ENCODE assay signal across 8 cellular contexts in genomic region chr1:3453203-3453761, GRCh38. TPM values are rescaled to one million over a fixed set of nuclear protein-coding genes. Genes with fewer than 3 reads are reported as not detected.
DNase-seq lines count a peak whose midpoint lies in the region; ATAC-seq and TF ChIP-seq lines count a peak whose summit lies in the region.

No MANE protein-coding gene starts in this region.

- H3K27me3 ChIP-seq in Caco-2 (replicated peaks; ENCODE audit: control insufficient read depth, insufficient read depth, low read length) (no peaks in the 10 kb centered on the region), neutrophil (peaks cover 88% of the 10 kb centered on the region), suprapubic skin (peaks cover 29% of the 10 kb centered on the region)

- H3K36me3 Mint-ChIP-seq in Caco-2 (ENCODE audit: insufficient read depth, unreplicated experiment): peaks cover 5% of the 10 kb centered on the region

- POLR2A ChIA-PET in Caco-2 (lab: Charles Lee): interaction anchor here (0.9 to 2.5 kb wide), 3 partner anchors 18 to 28 kb away, joined by 3 to 31 read pairs (median 3); no protein-coding TSS in a partner anchor

- DNase-seq in Caco-2: peak; percentile 84 to 89
- peak; percentile 78 for DNase-seq in RKO (ENCODE audit: low spot score)
- peak; percentile 59 for DNase-seq in activated T-helper 9 cell treated with anti-CD3 and anti-CD28 coated beads, Interleukin-2, amount 50 U/mL, for 16 hours (ENCODE audit: low read depth)
- DNase-seq in foreskin fibroblast: peak; percentile 41 to 82
- peak in 1 of 2 donors; percentile 82 for DNase-seq in suprapubic skin (ENCODE audit: low spot score in 2 of 2)
- DNase-seq in NCI-H2029 (lab: John Stamatoyannopoulos, UW): no peak

- TF ChIP-seq CTCF in Caco-2 (IDR thresholded peaks at IDR 0.05; ENCODE audit: insufficient read depth in 1 of 2, low read depth in 1 of 2, low read length in 1 of 2, severe bottlenecking in 1 of 2, unreplicated experiment in 1 of 2) (peak; percentile 88 to 89), foreskin fibroblast (IDR thresholded peaks at IDR 0.05; ENCODE audit: low read depth, low read length) (peak; percentile 92), neutrophil (IDR thresholded peaks at IDR 0.05) (peak; percentile 70), suprapubic skin (IDR thresholded peaks at IDR 0.05) (peak; percentile 82 to 98)

- no TSS peak for BruUV-seq in Caco-2 (replicated peaks; lab: Mats Ljungman, UMichigan)

- H3K4me3 Mint-ChIP-seq in Caco-2 (ENCODE audit: unreplicated experiment): peak overlapping the region; percentile 62

- intact Hi-C loops in Caco-2 (cut with micrococcal nuclease; ENCODE audit: unreplicated experiment): loop anchor here (1.0 to 2.0 kb wide), 3 partner anchors 18 to 166 kb away; no protein-coding TSS in a partner anchor

- H3K4me1 Mint-ChIP-seq in Caco-2 (ENCODE audit: low read depth, unreplicated experiment): peaks cover 7% of the 10 kb centered on the region

- H3K27me3 Mint-ChIP-seq in Caco-2 (ENCODE audit: insufficient read depth, unreplicated experiment): no peaks in the 10 kb centered on the region

- H3K9me3 ChIP-seq in Caco-2 (no peaks in the 10 kb centered on the region), neutrophil (no peaks in the 10 kb centered on the region), suprapubic skin (no peaks in the 10 kb centered on the region)

- TF ChIP-seq EP300 in suprapubic skin (IDR thresholded peaks at IDR 0.05): no peak

- 0% methylated on average over 4 of the region's 18 CpGs for WGBS in suprapubic skin

- H3K27ac Mint-ChIP-seq in Caco-2 (ENCODE audit: unreplicated experiment): no peak overlapping the region

- H3K4me3 ChIP-seq in Caco-2 (ENCODE audit: low read depth, low read length) (no peak overlapping the region), foreskin fibroblast (ENCODE audit: low read depth in 1 of 2, low read length in 2 of 2) (no peak overlapping the region), neutrophil (ENCODE audit: low read depth in 1 of 2, low read length in 1 of 2) (no peak overlapping the region), suprapubic skin (no peak overlapping the region)

- H3K9me3 Mint-ChIP-seq in Caco-2 (ENCODE audit: unreplicated experiment): peaks cover 2% of the 10 kb centered on the region

- no peak for TF ChIP-seq POLR2A in suprapubic skin (IDR thresholded peaks at IDR 0.05)

- H3K4me1 ChIP-seq in Caco-2: peaks cover 47% of the 10 kb centered on the region
- H3K4me1 ChIP-seq in neutrophil (ENCODE audit: control insufficient read depth in 1 of 2, insufficient read depth in 1 of 2, low read depth in 1 of 2, low read length in 1 of 2): peaks cover 4 to 14% of the 10 kb centered on the region in 2 experiments
- H3K4me1 ChIP-seq in suprapubic skin: peaks cover 41% of the 10 kb centered on the region

- ATAC-seq in HG03342 (IDR thresholded peaks at IDR 0.05; ENCODE audit: unreplicated experiment): peak; percentile 57

- CTCF ChIA-PET in Caco-2 (lab: Charles Lee): interaction anchor here (0.5 to 2.5 kb wide), 30 partner anchors 9 to 1865 kb away, joined by 3 to 173 read pairs (median 4); no protein-coding TSS in a partner anchor

- H3K27ac ChIP-seq in neutrophil (no peak overlapping the region), suprapubic skin (no peak overlapping the region)

- H3K36me3 ChIP-seq in Caco-2 (ENCODE audit: control insufficient read depth, insufficient read depth, low read length): no peaks in the 10 kb centered on the region; the same call in 1 of the 2 replicates
- H3K36me3 ChIP-seq in neutrophil: no peaks in the 10 kb centered on the region
- no peaks in the 10 kb centered on the region for H3K36me3 ChIP-seq in suprapubic skin

RNA-seq across cellular contexts. Expression of gene ARHGEF16, which starts 1.2 kb away (rescaled TPM):
- total RNA-seq in Caco-2 (2022) (35.6 and 40.6 TPM in 2 replicates), suprapubic skin (10 to 100 TPM in 1 of 4 donors, 1 to 10 TPM in 3; 5.9 to 13.6 (median 8.4) TPM)
